8 cellular contexts compared by ENCODE assay signal in the genomic region with DNA sequence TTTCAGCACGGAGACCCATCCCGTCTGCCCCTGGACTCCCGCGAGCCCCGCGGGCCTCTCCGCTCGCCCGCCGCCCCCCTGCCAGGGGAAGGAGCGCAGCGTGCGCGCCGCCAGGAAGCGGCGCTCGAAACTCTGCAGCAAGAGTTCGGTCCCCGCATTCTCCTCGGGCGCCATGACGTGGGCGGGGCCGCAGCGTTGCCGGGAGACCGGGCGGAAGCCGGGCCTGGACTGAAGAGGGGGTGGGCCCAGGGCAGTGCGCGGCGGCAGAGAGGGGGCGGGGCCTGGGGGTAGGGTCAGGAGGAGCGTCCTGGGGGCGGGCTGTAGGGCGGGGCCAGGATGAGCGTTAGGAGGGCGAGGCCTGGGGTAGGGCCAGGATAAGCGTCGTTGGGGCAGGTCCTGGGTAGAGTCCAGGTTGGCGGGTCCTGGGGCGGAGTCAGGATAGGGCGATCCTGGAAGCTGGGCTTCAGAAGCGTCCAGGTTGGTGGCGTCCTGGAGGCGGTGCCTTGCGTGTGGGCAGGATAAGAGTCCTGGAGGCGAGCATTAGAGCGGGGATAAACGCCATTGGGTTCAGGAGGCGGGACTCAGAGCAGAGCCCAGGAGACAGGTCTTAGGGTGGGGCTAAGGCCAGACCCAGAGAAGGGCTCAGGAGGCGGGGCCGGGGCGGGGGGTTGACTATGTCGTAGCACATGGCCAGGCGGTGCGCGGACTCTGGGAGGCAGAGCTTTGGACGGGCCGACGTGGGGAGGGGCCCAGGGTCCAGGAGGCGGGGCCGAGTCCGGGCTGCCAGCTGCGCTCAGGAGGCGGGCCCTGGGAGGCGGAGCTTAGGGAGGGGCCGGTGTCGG.
DNase-seq lines count a peak whose midpoint lies in the region; ATAC-seq, FAIRE-seq and TF ChIP-seq lines count a peak whose summit lies in the region.
"Not testable (repeated sequence)": the region's sequence is repeated elsewhere in the genome, so short reads cannot be mapped to it uniquely, and the experiment has no call there.

No MANE protein-coding gene starts in this region.

- peak overlapping the region; percentile 49 for H3K4me2 ChIP-seq in HepG2 (ENCODE audit: low read depth, low read length)

- H3K27ac ChIP-seq in HepG2 (ENCODE audit: extremely low read length, insufficient read depth, low read length), result peak overlapping the region; percentile 87

- H3K4me1 ChIP-seq in BE2C, result not testable (repeated sequence)
- peaks cover 18% of the 10 kb centered on the region for H3K4me1 ChIP-seq in HepG2 (ENCODE audit: insufficient read depth, low read length)

- not testable (repeated sequence) for H2AFZ ChIP-seq in HepG2 (ENCODE audit: low read length)

- peak overlapping the region; percentile 97 for H3K27ac Mint-ChIP-seq in activated CD4-positive, alpha-beta memory T cell treated with anti-CD3 and anti-CD28 coated beads for 36 hours

- H4K20me1 ChIP-seq in HepG2 (ENCODE audit: insufficient read depth, low read length), result not testable (repeated sequence)

- TF ChIP-seq EP300 in HepG2 (IDR thresholded peaks at IDR 0.05; ENCODE audit: low read depth in 2 of 2, low read length in 2 of 2); HepG2 (CRISPR knock-in tag; IDR thresholded peaks at IDR 0.05; ENCODE audit: borderline replicate concordance): not testable (repeated sequence)

- peak; percentile 100 for DNase-seq in BE2C
- DNase-seq in NCI-H774 (lab: John Stamatoyannopoulos, UW), result peak; percentile 93
- peak; percentile 99 for DNase-seq in activated CD4-positive, alpha-beta memory T cell treated with anti-CD3 and anti-CD28 coated beads for 36 hours
- peak; percentile 94 for DNase-seq in dermis blood vessel endothelial cell
- peak; percentile 96 for DNase-seq in HepG2 (ENCODE audit: low spot score)
- peak; percentile 97 for DNase-seq in stimulated activated CD4-positive, alpha-beta T cell treated with anti-CD3 and anti-CD28 coated beads, Interleukin-2, amount 100 ng/mL, for 4 hours (ENCODE audit: low read depth)

- not testable (repeated sequence) for H3K9me3 Mint-ChIP-seq in activated CD4-positive, alpha-beta memory T cell treated with anti-CD3 and anti-CD28 coated beads for 36 hours

- not testable (repeated sequence) for H3K79me2 ChIP-seq in HepG2 (ENCODE audit: insufficient read depth, low read length)

- TF ChIP-seq POLR2A in HepG2 (IDR thresholded peaks at IDR 0.05; ENCODE audit: insufficient read depth in 1 of 2, low read depth in 2 of 2, low read length in 2 of 2), result peak; percentile 62 to 73; a peak in 3 of 4 replicates

- WGBS in HepG2 (ENCODE audit: low lambda C conversion rate), result 1% methylated on average over 39 of the region's 70 CpGs

- not testable (repeated sequence) for TF ChIP-seq RAD21 in HepG2 (CRISPR knock-in tag; IDR thresholded peaks at IDR 0.05)

- peak overlapping the region; percentile 73 for H3K9ac ChIP-seq in HepG2 (ENCODE audit: insufficient read depth, low read depth, low read length)

- BruUV-seq in HepG2 (replicated peaks; lab: Mats Ljungman, UMichigan), result not testable (repeated sequence)

- peak; percentile 97 for ATAC-seq in GM19397 (IDR thresholded peaks at IDR 0.05; ENCODE audit: unreplicated experiment)
- peak; percentile 99 for ATAC-seq in HG03558 (IDR thresholded peaks at IDR 0.05; ENCODE audit: extremely low read depth, unreplicated experiment)
- ATAC-seq in HepG2, result peak; percentile 100

- H3K27me3 Mint-ChIP-seq in activated CD4-positive, alpha-beta memory T cell treated with anti-CD3 and anti-CD28 coated beads for 36 hours, result not testable (repeated sequence)

- H3K4me3 Mint-ChIP-seq in activated CD4-positive, alpha-beta memory T cell treated with anti-CD3 and anti-CD28 coated beads for 36 hours, result peak overlapping the region; percentile 93

- not testable (repeated sequence) for H3K36me3 ChIP-seq in BE2C; HepG2 (replicated peaks in 1 of 2; ENCODE audit: control insufficient read depth in 1 of 2, insufficient read depth in 2 of 2, low read length in 2 of 2)

- CTCF ChIA-PET in activated CD4-positive, alpha-beta memory T cell treated with anti-CD3 and anti-CD28 coated beads for 36 hours (lab: Charles Lee), result interaction anchor here (0.9 kb wide), 1 partner anchor 243 kb away, joined by 3 read pairs; no protein-coding TSS in a partner anchor
- CTCF ChIA-PET in HepG2 (lab: Yijun Ruan, JAX; ENCODE audit: low intra/inter-chr PET ratio, low total read pairs), result not testable (repeated sequence)

- POLR2A ChIA-PET in activated CD4-positive, alpha-beta memory T cell treated with anti-CD3 and anti-CD28 coated beads for 36 hours (lab: Charles Lee), result not testable (repeated sequence)
- POLR2A ChIA-PET in HepG2 (lab: Yijun Ruan, JAX), result interaction anchor here (0.9 kb wide), 1 partner anchor 223 kb away, joined by 4 read pairs; no protein-coding TSS in a partner anchor

- peaks cover 14% of the 10 kb centered on the region for H3K36me3 Mint-ChIP-seq in activated CD4-positive, alpha-beta memory T cell treated with anti-CD3 and anti-CD28 coated beads for 36 hours

- not testable (repeated sequence) for H3K27me3 ChIP-seq in BE2C; HepG2 (ENCODE audit: control insufficient read depth in 1 of 2, insufficient read depth in 2 of 2, low read length in 2 of 2)

- TF ChIP-seq CTCF in BE2C (IDR thresholded peaks at IDR 0.05; ENCODE audit: low read depth, low read length), result not testable (repeated sequence)
- TF ChIP-seq CTCF in HepG2 (CRISPR knock-in tag; IDR thresholded peaks at IDR 0.05), result peak; percentile 18; the same call in 1 of the 2 replicates

- in situ Hi-C loops in HepG2 (cut with HindIII; ENCODE audit: extremely low pct_ligation_motif_present, low pct_unique_long_range_greater_than_20kb), result not testable (repeated sequence)

- H3K9me3 ChIP-seq in BE2C; HepG2 (ENCODE audit: low read length): not testable (repeated sequence)

- peak; percentile 89 for FAIRE-seq in HepG2 (lab: Jason Lieb, UNC)

- intact Hi-C loops in activated CD4-positive, alpha-beta memory T cell treated with anti-CD3 and anti-CD28 coated beads for 36 hours (cut with micrococcal nuclease), result loop anchor here (10.0 kb wide), 1 partner anchor 210 kb away; no protein-coding TSS in a partner anchor
- intact Hi-C loops in HepG2 (cut with micrococcal nuclease; ENCODE audit: unreplicated experiment), result loop anchor here (10.0 kb wide), 1 partner anchor 220 kb away; no protein-coding TSS in a partner anchor

- H3K4me1 Mint-ChIP-seq in activated CD4-positive, alpha-beta memory T cell treated with anti-CD3 and anti-CD28 coated beads for 36 hours (ENCODE audit: low read depth), result peaks cover 17% of the 10 kb centered on the region

- H3K4me3 ChIP-seq in BE2C (ENCODE audit: low read depth, low read length) (peak overlapping the region; percentile 67), HepG2 (replicated peaks in 1 of 3; ENCODE audit: insufficient read depth in 1 of 3, low read depth in 2 of 3, low read length in 3 of 3) (peak overlapping the region; percentile 54 to 78 (median 71); a peak in 5 of 6 replicates)

TF ChIP-seq in HepG2, 621 proteins besides CTCF, POLR2A, EP300 and RAD21 (continues in another document):
- not testable (repeated sequence) for TF ChIP-seq SOX6, NONO (IDR thresholded peaks at IDR 0.05)
- peak; percentile 14; the same call in 1 of the 2 replicates for TF ChIP-seq SOX6 (CRISPR knock-in tag; IDR thresholded peaks at IDR 0.05)
- TF ChIP-seq NONO (CRISPR knock-in tag; conservative IDR thresholded peaks at IDR 0.05), result peak; percentile 21; the same call in 1 of the 2 replicates
- TF ChIP-seq ISL2 (CRISPR knock-in tag; IDR thresholded peaks at IDR 0.05), result 0 out of 2 replicates have a peak, but pooled peaks have one; percentile 0
- TF ChIP-seq, protein P1, sequence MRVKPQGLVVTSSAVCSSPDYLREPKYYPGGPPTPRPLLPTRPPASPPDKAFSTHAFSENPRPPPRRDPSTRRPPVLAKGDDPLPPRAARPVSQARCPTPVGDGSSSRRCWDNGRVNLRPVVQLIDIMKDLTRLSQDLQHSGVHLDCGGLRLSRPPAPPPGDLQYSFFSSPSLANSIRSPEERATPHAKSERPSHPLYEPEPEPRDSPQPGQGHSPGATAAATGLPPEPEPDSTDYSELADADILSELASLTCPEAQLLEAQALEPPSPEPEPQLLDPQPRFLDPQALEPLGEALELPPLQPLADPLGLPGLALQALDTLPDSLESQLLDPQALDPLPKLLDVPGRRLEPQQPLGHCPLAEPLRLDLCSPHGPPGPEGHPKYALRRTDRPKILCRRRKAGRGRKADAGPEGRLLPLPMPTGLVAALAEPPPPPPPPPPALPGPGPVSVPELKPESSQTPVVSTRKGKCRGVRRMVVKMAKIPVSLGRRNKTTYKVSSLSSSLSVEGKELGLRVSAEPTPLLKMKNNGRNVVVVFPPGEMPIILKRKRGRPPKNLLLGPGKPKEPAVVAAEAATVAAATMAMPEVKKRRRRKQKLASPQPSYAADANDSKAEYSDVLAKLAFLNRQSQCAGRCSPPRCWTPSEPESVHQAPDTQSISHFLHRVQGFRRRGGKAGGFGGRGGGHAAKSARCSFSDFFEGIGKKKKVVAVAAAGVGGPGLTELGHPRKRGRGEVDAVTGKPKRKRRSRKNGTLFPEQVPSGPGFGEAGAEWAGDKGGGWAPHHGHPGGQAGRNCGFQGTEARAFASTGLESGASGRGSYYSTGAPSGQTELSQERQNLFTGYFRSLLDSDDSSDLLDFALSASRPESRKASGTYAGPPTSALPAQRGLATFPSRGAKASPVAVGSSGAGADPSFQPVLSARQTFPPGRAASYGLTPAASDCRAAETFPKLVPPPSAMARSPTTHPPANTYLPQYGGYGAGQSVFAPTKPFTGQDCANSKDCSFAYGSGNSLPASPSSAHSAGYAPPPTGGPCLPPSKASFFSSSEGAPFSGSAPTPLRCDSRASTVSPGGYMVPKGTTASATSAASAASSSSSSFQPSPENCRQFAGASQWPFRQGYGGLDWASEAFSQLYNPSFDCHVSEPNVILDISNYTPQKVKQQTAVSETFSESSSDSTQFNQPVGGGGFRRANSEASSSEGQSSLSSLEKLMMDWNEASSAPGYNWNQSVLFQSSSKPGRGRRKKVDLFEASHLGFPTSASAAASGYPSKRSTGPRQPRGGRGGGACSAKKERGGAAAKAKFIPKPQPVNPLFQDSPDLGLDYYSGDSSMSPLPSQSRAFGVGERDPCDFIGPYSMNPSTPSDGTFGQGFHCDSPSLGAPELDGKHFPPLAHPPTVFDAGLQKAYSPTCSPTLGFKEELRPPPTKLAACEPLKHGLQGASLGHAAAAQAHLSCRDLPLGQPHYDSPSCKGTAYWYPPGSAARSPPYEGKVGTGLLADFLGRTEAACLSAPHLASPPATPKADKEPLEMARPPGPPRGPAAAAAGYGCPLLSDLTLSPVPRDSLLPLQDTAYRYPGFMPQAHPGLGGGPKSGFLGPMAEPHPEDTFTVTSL (CRISPR knock-in tag; IDR thresholded peaks at IDR 0.05; ENCODE audit: borderline replicate concordance), result peak; percentile 19; the same call in 1 of the 2 replicates
- TF ChIP-seq ZNF547 (CRISPR knock-in tag; IDR thresholded peaks at IDR 0.05), result peak; percentile 66

Comparison
In these comparisons a context has a peak if more than half of its experiments do, and no peak if none do; other contexts are left out.
1. Peak in every context shown above with its lines: DNase-seq, ATAC-seq, H3K4me3 ChIP-seq and H3K27ac ChIP-seq.